7 cellular contexts compared by ENCODE assay signal in the genomic region with DNA sequence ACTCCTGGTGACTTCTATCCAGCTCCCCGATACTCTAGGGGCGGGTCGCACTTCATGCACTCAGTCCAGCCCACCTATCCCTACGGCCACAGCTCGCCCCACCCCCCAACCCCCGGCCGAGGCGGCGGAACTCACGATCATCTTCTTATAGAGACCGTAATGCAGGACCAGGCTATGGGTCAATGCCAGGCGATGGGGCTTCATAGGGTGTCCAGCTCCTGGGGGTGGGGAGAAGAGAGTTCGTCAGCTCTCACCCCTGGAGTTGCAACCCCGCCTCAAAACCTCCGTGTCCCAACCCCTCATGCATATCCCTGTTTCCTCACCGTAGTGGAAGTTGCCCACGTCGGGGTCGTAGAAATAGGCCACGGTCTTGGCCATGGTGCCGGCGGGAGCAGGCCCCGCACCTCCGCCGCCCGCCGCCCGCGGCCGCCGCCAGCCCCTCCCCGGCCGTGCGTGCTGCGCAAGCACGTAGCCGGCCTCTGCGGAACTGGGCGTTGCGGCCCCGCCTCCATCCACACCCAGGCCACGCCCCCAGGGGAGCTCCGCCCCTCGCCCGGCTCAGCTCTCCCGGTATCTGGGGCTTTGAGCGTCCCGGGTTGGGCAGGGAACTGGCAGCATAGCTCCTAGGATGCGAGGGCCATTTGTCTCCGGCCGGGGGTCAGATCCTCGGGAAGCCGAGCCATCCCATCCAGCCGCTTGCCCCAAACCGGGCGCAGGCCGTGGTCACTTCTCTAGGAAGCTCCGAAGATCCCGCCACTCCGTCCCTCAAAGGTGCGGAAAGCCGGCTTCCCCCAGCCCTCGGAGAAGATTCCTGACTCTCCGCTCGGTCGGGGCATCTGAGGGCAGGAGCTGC. TPM values are rescaled to one million over a fixed set of nuclear protein-coding genes. Genes with fewer than 3 reads are reported as not detected.
DNase-seq lines count a peak whose midpoint lies in the region; ATAC-seq, FAIRE-seq and TF ChIP-seq lines count a peak whose summit lies in the region.

HDAC3 (minus strand) TSS at position 437 of the 853 bp plus-strand sequence; CDS start at position 378, 59 bp downstream.
A gene with protein sequence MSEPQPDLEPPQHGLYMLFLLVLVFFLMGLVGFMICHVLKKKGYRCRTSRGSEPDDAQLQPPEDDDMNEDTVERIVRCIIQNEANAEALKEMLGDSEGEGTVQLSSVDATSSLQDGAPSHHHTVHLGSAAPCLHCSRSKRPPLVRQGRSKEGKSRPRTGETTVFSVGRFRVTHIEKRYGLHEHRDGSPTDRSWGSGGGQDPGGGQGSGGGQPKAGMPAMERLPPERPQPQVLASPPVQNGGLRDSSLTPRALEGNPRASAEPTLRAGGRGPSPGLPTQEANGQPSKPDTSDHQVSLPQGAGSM (plus strand): TSS at position 585 of the 853 bp plus-strand sequence. CDS start 1,229 bp downstream, outside the sequence.

- no peak for FAIRE-seq in astrocyte (lab: Jason Lieb, UNC)

- peak; percentile 44 for DNase-seq in NCI-H146 treated with DMSO at 0.1 percent for 48 hours (lab: John Stamatoyannopoulos, UW; ENCODE audit: unreplicated experiment)
- DNase-seq in T-helper 22 cell (ENCODE audit: low read depth), result peak; percentile 81
- DNase-seq in astrocyte (ENCODE audit: low read depth), result peak; percentile 63
- peak; percentile 89 to 91 for DNase-seq in hippocampal formation (lab: John Stamatoyannopoulos, UW)
- DNase-seq in retinal pigment epithelial cell (ENCODE audit: low read depth), result peak; percentile 45

- peak; percentile 73 for ATAC-seq in GM18502 (IDR thresholded peaks at IDR 0.05; ENCODE audit: poor library complexity, unreplicated experiment)
- ATAC-seq in HG02852 (IDR thresholded peaks at IDR 0.05; ENCODE audit: unreplicated experiment), result peak; percentile 68

- H3K9ac ChIP-seq in astrocyte (ENCODE audit: low read length), result peak within 1 kb of the TSS; percentile 93

- H3K36me3 Mint-ChIP-seq in astrocyte (ENCODE audit: low read depth, unreplicated experiment), result peaks cover 11% of the 10 kb centered on the region

- H3K4me2 ChIP-seq in astrocyte (ENCODE audit: low read length), result peak within 1 kb of the TSS; percentile 98

- H3K27ac Mint-ChIP-seq in astrocyte (ENCODE audit: unreplicated experiment), result peak within 1 kb of the TSS; percentile 77

- H3K4me1 Mint-ChIP-seq in astrocyte (ENCODE audit: low read depth, unreplicated experiment), result peaks cover 14% of the 10 kb centered on the region

- H3K4me1 ChIP-seq in astrocyte (ENCODE audit: insufficient read depth, low read length), result peaks cover 20% of the 10 kb centered on the region

- H3K27me3 ChIP-seq in astrocyte (ENCODE audit: insufficient read depth, low read length), result no peaks in the 10 kb centered on the region

- no peaks in the 10 kb centered on the region for H3K9me3 Mint-ChIP-seq in astrocyte (ENCODE audit: unreplicated experiment)

- H2AFZ ChIP-seq in astrocyte (ENCODE audit: low read depth, low read length), result peak within 1 kb of the TSS; percentile 89

- H3K4me3 ChIP-seq in astrocyte (ENCODE audit: insufficient read depth, low read depth, low read length), result peak within 1 kb of the TSS; percentile 95
- peak within 1 kb of the TSS; percentile 99 for H3K4me3 ChIP-seq in retinal pigment epithelial cell (ENCODE audit: low read length)

- H3K27ac ChIP-seq in astrocyte (ENCODE audit: low read depth, low read length), result peak within 1 kb of the TSS; percentile 63

- no peaks in the 10 kb centered on the region for H3K27me3 Mint-ChIP-seq in astrocyte (ENCODE audit: low read depth, unreplicated experiment)

- H3K9me3 ChIP-seq in astrocyte (ENCODE audit: insufficient read depth, low read depth, low read length), result no peaks in the 10 kb centered on the region

- H4K20me1 ChIP-seq in astrocyte (ENCODE audit: insufficient read depth, low read length), result peaks cover 62% of the 10 kb centered on the region

- peak within 1 kb of the TSS; percentile 97 for H3K4me3 Mint-ChIP-seq in astrocyte (ENCODE audit: unreplicated experiment)

- TF ChIP-seq CTCF in astrocyte (IDR thresholded peaks at IDR 0.05; ENCODE audit: insufficient read depth, low read depth, low read length) (no peak), retinal pigment epithelial cell (conservative IDR thresholded peaks at IDR 0.05; ENCODE audit: low read depth, low read length) (no peak)

- H3K36me3 ChIP-seq in astrocyte (ENCODE audit: insufficient read depth, low read length), result peaks cover 4% of the 10 kb centered on the region

- peaks cover 46% of the 10 kb centered on the region for H3K79me2 ChIP-seq in astrocyte (ENCODE audit: insufficient read depth, low read length)

RNA-seq across cellular contexts. Expression of gene HDAC3, which starts in this region (rescaled TPM):
- 60.7 and 63.8 TPM in 2 replicates for total RNA-seq in astrocyte

RNA-seq across cellular contexts. Expression of the second gene that starts in this region (rescaled TPM):
- total RNA-seq in astrocyte, result 12.2 and 12.9 TPM in 2 replicates

Comparison
In these comparisons a context has a peak if more than half of its experiments do, and no peak if none do; other contexts are left out.
1. Peak in every context shown above with its lines: DNase-seq, ATAC-seq, H3K4me3 ChIP-seq and H3K27ac ChIP-seq.